ENCODE assay signal across 8 cellular contexts in genomic region chr16:84647830-84648594, GRCh38. TPM values are rescaled to one million over a fixed set of nuclear protein-coding genes. Genes with fewer than 3 reads are reported as not detected.
A peak's percentile ranks its signal among the peaks of the same experiment; 100 is the strongest.
DNase-seq lines count a peak whose midpoint lies in the region; FAIRE-seq and TF ChIP-seq lines count a peak whose summit lies in the region.

TSS of gene KLHL36 (plus strand) at chr16:84648511. CDS start at chr16:84650868, 2,357 bp downstream.

- no peak within 1 kb of the TSS for H3K27ac ChIP-seq in H1 (ENCODE audit: low read depth, low read length)
- H3K27ac ChIP-seq in mesodermal cell (ENCODE audit: low read depth, low read length, severe bottlenecking) = no peak within 1 kb of the TSS

- H3K9me3 ChIP-seq in H1 (ENCODE audit: insufficient read depth in 2 of 2, low read depth in 1 of 2, low read length in 1 of 2) (no peaks in the 10 kb centered on the region), mesodermal cell (ENCODE audit: control insufficient read depth, low read length) (no peaks in the 10 kb centered on the region)

- CTCF ChIA-PET in activated CD8-positive, alpha-beta memory T cell treated with anti-CD3 and anti-CD28 coated beads for 36 hours (lab: Charles Lee) = interaction anchor here (0.6 to 2.1 kb wide), 5 partner anchors 9 to 139 kb away, joined by 3 to 4 read pairs (median 4); no protein-coding TSS in a partner anchor
- CTCF ChIA-PET in H1 (lab: Charles Lee; ENCODE audit: partially characterized antibody) = interaction anchor here (1.4 to 4.7 kb wide), 5 partner anchors 18 to 137 kb away, joined by 3 to 18 read pairs (median 4); no protein-coding TSS in a partner anchor

- H2AFZ ChIP-seq in H1 (ENCODE audit: low read length) = peak within 1 kb of the TSS; percentile 88; the same call in 1 of the 2 replicates

- TF ChIP-seq POLR2A in H54 (IDR thresholded peaks at IDR 0.05; ENCODE audit: low read depth, low read length) = peak; percentile 42; the same call in 1 of the 2 replicates
- no peak for TF ChIP-seq POLR2A in H1 (IDR thresholded peaks at IDR 0.05; ENCODE audit: control extremely low read depth in 1 of 2, low read depth in 2 of 2, low read length in 2 of 2)

- H3K14ac ChIP-seq in H1 (ENCODE audit: insufficient read length) = no peak within 1 kb of the TSS

- no peak for TF ChIP-seq EP300 in H1 (IDR thresholded peaks at IDR 0.05; ENCODE audit: borderline replicate concordance in 1 of 2, low read depth in 2 of 2, low read length in 2 of 2)

- H3K23me2 ChIP-seq in H1 (ENCODE audit: low read depth, low read length) = peaks cover 7% of the 10 kb centered on the region; the same call in 1 of the 2 replicates

- POLR2A ChIA-PET in activated CD8-positive, alpha-beta memory T cell treated with anti-CD3 and anti-CD28 coated beads for 36 hours (lab: Charles Lee) = interaction anchor here (0.6 to 2.5 kb wide), 5 partner anchors 48 to 408 kb away, joined by 3 to 8 read pairs (median 7); no protein-coding TSS in a partner anchor
- POLR2A ChIA-PET in H1 (lab: Charles Lee; ENCODE audit: partially characterized antibody) = interaction anchor here (1.5 to 1.7 kb wide), 2 partner anchors 29 to 88 kb away, joined by 4 read pairs; no protein-coding TSS in a partner anchor

- H4K8ac ChIP-seq in H1 (ENCODE audit: extremely low read depth, insufficient read depth, low read length) = no peak within 1 kb of the TSS

- H3K27me3 ChIP-seq in H1 (replicated peaks in 1 of 4; ENCODE audit: control insufficient read depth in 3 of 4, extremely low read depth in 1 of 4, insufficient read depth in 3 of 4, low read length in 3 of 4) = peaks cover 0 to 13% (median 9%) of the 10 kb centered on the region in 4 experiments; a peak in 4 of 7 replicates

- no peak within 1 kb of the TSS for H2BK20ac ChIP-seq in H1 (ENCODE audit: low read length)

- no peaks in the 10 kb centered on the region for H3K79me2 ChIP-seq in H1 (ENCODE audit: control insufficient read depth in 1 of 2, insufficient read depth in 2 of 2, low read length in 2 of 2)

- no peak within 1 kb of the TSS for H3K23ac ChIP-seq in H1 (ENCODE audit: insufficient read length)

- H3K4me3 ChIP-seq in GM12875 (ENCODE audit: low read depth, low read length) = peak within 1 kb of the TSS; percentile 71
- H3K4me3 ChIP-seq in H1 (ENCODE audit: extremely low read depth in 1 of 4, insufficient read depth in 2 of 4, low read depth in 3 of 4, low read length in 4 of 4) = peak within 1 kb of the TSS; percentile 55 to 71 (median 62)
- H3K4me3 ChIP-seq in mesodermal cell (ENCODE audit: extremely low read depth, insufficient read depth, low read length, poor library complexity, severe bottlenecking) = peak within 1 kb of the TSS; percentile 58

- peak within 1 kb of the TSS; percentile 67 to 81 for H3K4me2 ChIP-seq in H1 (ENCODE audit: insufficient read depth in 1 of 2, low read depth in 2 of 2, low read length in 2 of 2)

- H3K4me1 ChIP-seq in H1 (replicated peaks in 1 of 4; ENCODE audit: control insufficient read depth in 3 of 4, insufficient read depth in 4 of 4, low read length in 3 of 4) = peaks cover 0 to 4% (median 2%) of the 10 kb centered on the region in 4 experiments; a peak in 4 of 7 replicates
- peaks cover 9% of the 10 kb centered on the region for H3K4me1 ChIP-seq in mesodermal cell (ENCODE audit: control insufficient read depth, insufficient read depth, low read length, poor library complexity, severe bottlenecking)

- no peak within 1 kb of the TSS for H2BK120ac ChIP-seq in H1 (replicated peaks; ENCODE audit: low read depth, low read length)

- peaks cover 2 to 6% of the 10 kb centered on the region in 2 experiments for H4K20me1 ChIP-seq in H1 (replicated peaks in 1 of 2; ENCODE audit: control insufficient read depth in 1 of 2, insufficient read depth in 2 of 2, low read length in 2 of 2)

- no peak within 1 kb of the TSS for H3K56ac ChIP-seq in H1 (replicated peaks; ENCODE audit: insufficient read length, low read depth, low read length)

- H3K9ac ChIP-seq in H1 (replicated peaks in 1 of 4; ENCODE audit: extremely low read depth in 1 of 4, low read depth in 3 of 4, low read length in 3 of 4) = 0 out of 7 replicates have a peak within 1 kb of the TSS, but pooled peaks of 1 of the 4 experiments have one; percentile 17

- H3K36me3 ChIP-seq in H1 (ENCODE audit: control insufficient read depth in 2 of 4, insufficient read depth in 4 of 4, low read length in 3 of 4) = peaks cover 0 to 3% (median 0%) of the 10 kb centered on the region in 4 experiments; a peak in 2 of 8 replicates
- H3K36me3 ChIP-seq in mesodermal cell (ENCODE audit: control insufficient read depth, insufficient read depth, low read length) = peaks cover 11% of the 10 kb centered on the region

- WGBS in H1 (ENCODE audit: extremely low coverage in 1 of 2, insufficient coverage in 1 of 2, insufficient read length in 1 of 2, insufficient replicate concordance in 2 of 2, low coverage in 1 of 2, low lambda C conversion rate in 2 of 2, missing lambda C conversion rate in 1 of 2), 2 experiments = 14% methylated on average over 38 of the region's 77 CpGs; no CpG with 5 or more reads in 1 of the 2 experiments
- 2 to 4% methylated on average over 23 to 68 of the region's 77 CpGs for WGBS in mesodermal cell (ENCODE audit: insufficient coverage in 2 of 2), 2 experiments

- TF ChIP-seq CTCF in GM12875 (IDR thresholded peaks at IDR 0.05; ENCODE audit: borderline replicate concordance, insufficient read depth, low read depth, low read length) (peak; percentile 13; the same call in 1 of the 2 replicates), H1 (IDR thresholded peaks at IDR 0.05; ENCODE audit: control extremely low read depth in 1 of 3, insufficient read depth in 1 of 3, low read depth in 1 of 3, low read length in 3 of 3) (no peak)

- peak; percentile 72 for DNase-seq in H54 (ENCODE audit: insufficient read length, low spot score)
- DNase-seq in NAMALWA (ENCODE audit: low spot score) = peak; percentile 53
- peak in 1 of 2 experiments; percentile 69 for DNase-seq in H1 (ENCODE audit: low read depth in 1 of 2, low spot score in 2 of 2)
- peak; percentile 27 to 61 for DNase-seq in stimulated activated CD8-positive, alpha-beta memory T cell treated with anti-CD3 and anti-CD28 coated beads, Interleukin-15, amount 100 ng/mL, for 4 hours (ENCODE audit: low read depth in 2 of 2)
- no peak for DNase-seq in SK-N-DZ (ENCODE audit: low spot score)

- H2AK5ac ChIP-seq in H1 (ENCODE audit: low read depth, low read length) = no peak within 1 kb of the TSS

- FAIRE-seq in H54 (lab: Jason Lieb, UNC) = no peak
- no peak for FAIRE-seq in H1 (lab: Jason Lieb, UNC)

- H2BK12ac ChIP-seq in H1 (ENCODE audit: low read depth, low read length) = peak within 1 kb of the TSS; percentile 80; the same call in 1 of the 2 replicates

- peak within 1 kb of the TSS; percentile 83 for H4K91ac ChIP-seq in H1 (replicated peaks; ENCODE audit: insufficient read length, low read length)

- H3K79me1 ChIP-seq in H1 (ENCODE audit: low read depth, low read length) = no peaks in the 10 kb centered on the region

- no peak within 1 kb of the TSS for H3K4ac ChIP-seq in H1 (replicated peaks; ENCODE audit: insufficient read length, low read depth, low read length)

- peak within 1 kb of the TSS; percentile 68 for H3K18ac ChIP-seq in H1 (ENCODE audit: extremely low read depth, low read length)

- no peak for TF ChIP-seq RAD21 in H1 (IDR thresholded peaks at IDR 0.05 in 1 of 2, conservative IDR thresholded peaks at IDR 0.05 in 1 of 2; ENCODE audit: low read depth in 2 of 2, low read length in 2 of 2)

- no peak within 1 kb of the TSS for H4K5ac ChIP-seq in H1 (ENCODE audit: insufficient read length, low read depth, low read length)

- H2BK15ac ChIP-seq in H1 (ENCODE audit: low read length) = peak within 1 kb of the TSS; percentile 46; the same call in 1 of the 2 replicates

- peak within 1 kb of the TSS; percentile 66; the same call in 1 of the 2 replicates for H2BK5ac ChIP-seq in H1 (ENCODE audit: low read depth, low read length)

TF ChIP-seq in H1, 55 proteins besides CTCF, POLR2A, EP300 and RAD21 (continues in another document):
- TF ChIP-seq YY1 (IDR thresholded peaks at IDR 0.05; ENCODE audit: low read depth, low read length) (peak; percentile 25; the same call in 1 of the 2 replicates), SIRT6 (IDR thresholded peaks at IDR 0.05; ENCODE audit: low read length) (no peak), KDM4A (IDR thresholded peaks at IDR 0.05; ENCODE audit: low read depth, low read length, severe bottlenecking) (peak; percentile 88), ASH2L (IDR thresholded peaks at IDR 0.05; ENCODE audit: low read length) (peak; percentile 74), HDAC2 (IDR thresholded peaks at IDR 0.05; ENCODE audit: borderline replicate concordance in 1 of 2, low read depth in 2 of 2, low read length in 2 of 2) (peak in 1 of 2 experiments; percentile 64; a peak in 2 of 4 replicates), SIN3A (conservative IDR thresholded peaks at IDR 0.05 in 1 of 2, IDR thresholded peaks at IDR 0.05 in 1 of 2; ENCODE audit: low read depth in 1 of 2, low read length in 2 of 2) (peak in 1 of 2 experiments; percentile 75; a peak in 2 of 4 replicates), BACH1 (IDR thresholded peaks at IDR 0.05; ENCODE audit: low read length) (peak; percentile 50; the same call in 1 of the 2 replicates), PHF8 (conservative IDR thresholded peaks at IDR 0.05; ENCODE audit: low read depth, low read length) (0 out of 2 replicates have a peak, but pooled peaks have one; percentile 31), MAX (IDR thresholded peaks at IDR 0.05) (peak; percentile 45), NANOG (IDR thresholded peaks at IDR 0.05; ENCODE audit: insufficient read depth, low read depth, low read length, poor library complexity, severe bottlenecking) (no peak), CBX8 (IDR thresholded peaks at IDR 0.05; ENCODE audit: borderline replicate concordance, low read depth, low read length) (no peak)

RNA-seq across cellular contexts. Expression of gene KLHL36, which starts in this region (rescaled TPM):
- total RNA-seq in activated CD8-positive, alpha-beta memory T cell treated with anti-CD3 and anti-CD28 coated beads for 36 hours = 10 to 100 TPM; 34.8 to 35.0 TPM
- total RNA-seq in H1 (2021; fragmentation: NEBNext Ultra II Directional; extraction: Animal tissue kit (Norgen Biotek cat#: 25700)) = 33.6 and 35.3 TPM in 2 replicates
- 22.9 and 33.7 TPM in 2 replicates for polyA plus RNA-seq in H1 (2011; rRNA removed)
- 25.1 TPM for polyA plus RNA-seq in H1 (2011; cell fraction: cytosol; rRNA removed)
- 34.8 TPM for polyA plus RNA-seq in H1 (2011; cell fraction: nucleus; rRNA removed)
- polyA plus RNA-seq in H1 (2012, experiment 1 of 2) = 16.3 to 22.6 TPM (median 21.6 TPM) in 4 replicates
- 13.3 TPM for polyA plus RNA-seq in H1 (2012, experiment 2 of 2)
- polyA plus RNA-seq in H1 (2013, experiment 1 of 2) = 14.7 TPM
- 14.9 TPM for polyA plus RNA-seq in H1 (2013, experiment 2 of 2)
- polyA minus RNA-seq in H1 (2011; rRNA and poly(A)+ RNA removed) = 48.3 and 51.7 TPM in 2 replicates
- 40.4 TPM for polyA minus RNA-seq in H1 (2011; cell fraction: cytosol; rRNA and poly(A)+ RNA removed)
- 30.4 TPM for polyA minus RNA-seq in H1 (2011; cell fraction: nucleus; rRNA and poly(A)+ RNA removed)
- polyA plus RNA-seq in mesodermal cell (2013, experiment 1 of 2) = 20.6 TPM
- polyA plus RNA-seq in mesodermal cell (2013, experiment 2 of 2) = 17.8 TPM
- polyA plus RNA-seq in SK-N-DZ (2014; cell fraction: cytosol; rRNA removed) = 2.6 and 4.0 TPM in 2 replicates
- 4.2 and 7.4 TPM in 2 replicates for polyA plus RNA-seq in SK-N-DZ (2014; cell fraction: nucleus; rRNA removed)
